ENCODE assay signal across 1 cellular context in the genomic region with DNA sequence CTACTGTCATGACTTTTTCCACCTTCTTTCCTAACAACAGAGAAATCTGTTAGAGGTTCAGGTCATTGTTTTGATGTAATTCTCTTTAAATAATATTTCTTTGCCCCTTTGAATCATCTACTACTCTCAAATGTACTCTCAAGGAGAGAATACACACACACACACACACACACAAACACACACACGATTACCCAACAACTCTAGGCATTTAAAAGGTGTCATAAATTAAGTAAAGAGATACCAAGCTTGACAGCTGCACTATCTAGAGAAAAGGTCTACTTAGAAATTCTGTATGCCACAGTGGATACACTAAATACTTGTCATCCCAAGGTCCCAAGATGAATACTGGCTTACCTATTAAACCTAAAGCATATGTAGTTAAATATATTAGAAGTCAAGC.
TF ChIP-seq lines count a peak whose summit lies in the region.

No MANE protein-coding gene starts in this region.

TF ChIP-seq in K562, 482 proteins besides CTCF, POLR2A, EP300 and RAD21:
- TF ChIP-seq ARID1B (IDR thresholded peaks at IDR 0.05) (peak; percentile 66; the same call in 1 of the 2 replicates), TCF3 (CRISPR knock-in tag; IDR thresholded peaks at IDR 0.05) (no peak), DPF2 (IDR thresholded peaks at IDR 0.05) (peak; percentile 59), TBL1XR1 (IDR thresholded peaks at IDR 0.05; ENCODE audit: low read length in 2 of 2) (no peak), ZEB2 (IDR thresholded peaks at IDR 0.05) (peak; percentile 21; the same call in 1 of the 2 replicates), MEIS2 (IDR thresholded peaks at IDR 0.05; ENCODE audit: partially characterized antibody) (peak; percentile 94), HMG20A (CRISPR knock-in tag; conservative IDR thresholded peaks at IDR 0.05) (no peak), CEBPG (CRISPR knock-in tag; IDR thresholded peaks at IDR 0.05) (no peak), CEBPG (tag; conservative IDR thresholded peaks at IDR 0.05 in 1 of 2, IDR thresholded peaks at IDR 0.05 in 1 of 2) (peak; percentile 57 to 58; a peak in 2 of 4 replicates), SMARCA4 (IDR thresholded peaks at IDR 0.05) (0 out of 2 replicates have a peak, but pooled peaks have one; percentile 35), ZNF41 (CRISPR knock-in tag; conservative IDR thresholded peaks at IDR 0.05) (no peak), MECOM (CRISPR knock-in tag; IDR thresholded peaks at IDR 0.05) (peak; percentile 88), CEBPB (tag; IDR thresholded peaks at IDR 0.05) (peak; percentile 87), TEAD4 (IDR thresholded peaks at IDR 0.05; ENCODE audit: low read length) (0 out of 2 replicates have a peak, but pooled peaks have one; percentile 19), TEAD4 (CRISPR knock-in tag; IDR thresholded peaks at IDR 0.05; ENCODE audit: borderline replicate concordance) (no peak), ZNF589 (CRISPR knock-in tag; IDR thresholded peaks at IDR 0.05; ENCODE audit: low read depth) (no peak)
- TF ChIP-seq, protein P1, sequence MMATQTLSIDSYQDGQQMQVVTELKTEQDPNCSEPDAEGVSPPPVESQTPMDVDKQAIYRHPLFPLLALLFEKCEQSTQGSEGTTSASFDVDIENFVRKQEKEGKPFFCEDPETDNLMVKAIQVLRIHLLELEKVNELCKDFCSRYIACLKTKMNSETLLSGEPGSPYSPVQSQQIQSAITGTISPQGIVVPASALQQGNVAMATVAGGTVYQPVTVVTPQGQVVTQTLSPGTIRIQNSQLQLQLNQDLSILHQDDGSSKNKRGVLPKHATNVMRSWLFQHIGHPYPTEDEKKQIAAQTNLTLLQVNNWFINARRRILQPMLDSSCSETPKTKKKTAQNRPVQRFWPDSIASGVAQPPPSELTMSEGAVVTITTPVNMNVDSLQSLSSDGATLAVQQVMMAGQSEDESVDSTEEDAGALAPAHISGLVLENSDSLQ (IDR thresholded peaks at IDR 0.05) = peak; percentile 91
- TF ChIP-seq, protein P2, sequence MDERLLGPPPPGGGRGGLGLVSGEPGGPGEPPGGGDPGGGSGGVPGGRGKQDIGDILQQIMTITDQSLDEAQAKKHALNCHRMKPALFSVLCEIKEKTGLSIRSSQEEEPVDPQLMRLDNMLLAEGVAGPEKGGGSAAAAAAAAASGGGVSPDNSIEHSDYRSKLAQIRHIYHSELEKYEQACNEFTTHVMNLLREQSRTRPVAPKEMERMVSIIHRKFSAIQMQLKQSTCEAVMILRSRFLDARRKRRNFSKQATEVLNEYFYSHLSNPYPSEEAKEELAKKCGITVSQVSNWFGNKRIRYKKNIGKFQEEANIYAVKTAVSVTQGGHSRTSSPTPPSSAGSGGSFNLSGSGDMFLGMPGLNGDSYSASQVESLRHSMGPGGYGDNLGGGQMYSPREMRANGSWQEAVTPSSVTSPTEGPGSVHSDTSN (CRISPR knock-in tag; IDR thresholded peaks at IDR 0.05; ENCODE audit: low read depth) = peak; percentile 23; the same call in 1 of the 2 replicates
- TF ChIP-seq, protein P2 (tag; conservative IDR thresholded peaks at IDR 0.05; ENCODE audit: low read depth) = peak; percentile 93
- TF ChIP-seq, protein P3, sequence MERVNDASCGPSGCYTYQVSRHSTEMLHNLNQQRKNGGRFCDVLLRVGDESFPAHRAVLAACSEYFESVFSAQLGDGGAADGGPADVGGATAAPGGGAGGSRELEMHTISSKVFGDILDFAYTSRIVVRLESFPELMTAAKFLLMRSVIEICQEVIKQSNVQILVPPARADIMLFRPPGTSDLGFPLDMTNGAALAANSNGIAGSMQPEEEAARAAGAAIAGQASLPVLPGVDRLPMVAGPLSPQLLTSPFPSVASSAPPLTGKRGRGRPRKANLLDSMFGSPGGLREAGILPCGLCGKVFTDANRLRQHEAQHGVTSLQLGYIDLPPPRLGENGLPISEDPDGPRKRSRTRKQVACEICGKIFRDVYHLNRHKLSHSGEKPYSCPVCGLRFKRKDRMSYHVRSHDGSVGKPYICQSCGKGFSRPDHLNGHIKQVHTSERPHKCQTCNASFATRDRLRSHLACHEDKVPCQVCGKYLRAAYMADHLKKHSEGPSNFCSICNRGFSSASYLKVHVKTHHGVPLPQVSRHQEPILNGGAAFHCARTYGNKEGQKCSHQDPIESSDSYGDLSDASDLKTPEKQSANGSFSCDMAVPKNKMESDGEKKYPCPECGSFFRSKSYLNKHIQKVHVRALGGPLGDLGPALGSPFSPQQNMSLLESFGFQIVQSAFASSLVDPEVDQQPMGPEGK (CRISPR knock-in tag; IDR thresholded peaks at IDR 0.05; ENCODE audit: borderline replicate concordance) = no peak
